Comparison of ENCODE assay signal across 1 cellular context in the genomic region with DNA sequence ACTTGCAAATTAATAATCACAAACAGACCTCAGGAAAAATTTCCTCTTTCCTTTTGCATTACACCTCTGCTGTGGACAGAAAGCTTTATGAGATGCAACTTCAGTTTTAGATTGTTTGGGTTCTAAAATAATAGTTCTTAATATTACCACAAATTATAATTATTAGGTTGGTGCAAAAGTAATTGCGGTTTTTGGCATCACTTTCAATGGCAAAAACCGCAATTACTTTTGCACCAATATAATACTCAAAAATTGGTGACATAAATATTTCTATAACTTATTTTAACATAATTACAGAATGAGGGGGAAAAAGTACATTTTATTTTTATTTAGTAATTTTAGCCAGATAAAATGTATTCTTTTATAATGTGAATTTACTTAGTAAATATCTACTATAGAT.
TF ChIP-seq lines count a peak whose summit lies in the region.

No MANE protein-coding gene starts in this region.

TF ChIP-seq in A549, 52 proteins besides CTCF, POLR2A, EP300 and RAD21:
- TF ChIP-seq, protein P1, sequence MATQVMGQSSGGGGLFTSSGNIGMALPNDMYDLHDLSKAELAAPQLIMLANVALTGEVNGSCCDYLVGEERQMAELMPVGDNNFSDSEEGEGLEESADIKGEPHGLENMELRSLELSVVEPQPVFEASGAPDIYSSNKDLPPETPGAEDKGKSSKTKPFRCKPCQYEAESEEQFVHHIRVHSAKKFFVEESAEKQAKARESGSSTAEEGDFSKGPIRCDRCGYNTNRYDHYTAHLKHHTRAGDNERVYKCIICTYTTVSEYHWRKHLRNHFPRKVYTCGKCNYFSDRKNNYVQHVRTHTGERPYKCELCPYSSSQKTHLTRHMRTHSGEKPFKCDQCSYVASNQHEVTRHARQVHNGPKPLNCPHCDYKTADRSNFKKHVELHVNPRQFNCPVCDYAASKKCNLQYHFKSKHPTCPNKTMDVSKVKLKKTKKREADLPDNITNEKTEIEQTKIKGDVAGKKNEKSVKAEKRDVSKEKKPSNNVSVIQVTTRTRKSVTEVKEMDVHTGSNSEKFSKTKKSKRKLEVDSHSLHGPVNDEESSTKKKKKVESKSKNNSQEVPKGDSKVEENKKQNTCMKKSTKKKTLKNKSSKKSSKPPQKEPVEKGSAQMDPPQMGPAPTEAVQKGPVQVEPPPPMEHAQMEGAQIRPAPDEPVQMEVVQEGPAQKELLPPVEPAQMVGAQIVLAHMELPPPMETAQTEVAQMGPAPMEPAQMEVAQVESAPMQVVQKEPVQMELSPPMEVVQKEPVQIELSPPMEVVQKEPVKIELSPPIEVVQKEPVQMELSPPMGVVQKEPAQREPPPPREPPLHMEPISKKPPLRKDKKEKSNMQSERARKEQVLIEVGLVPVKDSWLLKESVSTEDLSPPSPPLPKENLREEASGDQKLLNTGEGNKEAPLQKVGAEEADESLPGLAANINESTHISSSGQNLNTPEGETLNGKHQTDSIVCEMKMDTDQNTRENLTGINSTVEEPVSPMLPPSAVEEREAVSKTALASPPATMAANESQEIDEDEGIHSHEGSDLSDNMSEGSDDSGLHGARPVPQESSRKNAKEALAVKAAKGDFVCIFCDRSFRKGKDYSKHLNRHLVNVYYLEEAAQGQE (IDR thresholded peaks at IDR 0.05): 0 out of 2 replicates have a peak, but pooled peaks have one; percentile 19
- TF ChIP-seq FOSB (CRISPR knock-in tag; IDR thresholded peaks at IDR 0.05): no peak
